In the genomic region with DNA sequence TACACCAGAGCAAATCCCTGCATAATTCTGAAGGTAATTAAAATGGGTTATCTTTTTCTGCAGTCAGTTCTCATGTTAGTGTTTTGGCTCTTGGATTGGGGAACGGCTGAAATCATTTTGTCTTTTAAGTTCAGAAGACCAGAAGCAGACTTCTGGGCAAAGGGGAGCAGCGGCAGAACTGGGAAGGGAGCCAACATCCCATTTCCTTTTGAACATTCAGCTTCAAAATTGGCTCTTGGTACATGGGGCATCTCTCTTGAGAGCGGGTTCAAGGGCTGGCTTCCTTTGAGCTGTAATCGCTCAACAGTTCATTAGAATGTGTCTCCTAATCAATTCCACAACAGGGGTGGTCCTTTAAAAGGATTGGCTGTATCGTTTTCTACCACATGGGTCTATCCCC, we compare ENCODE assay signal across 16 cellular contexts.
"Had no signal": no experiment of that assay in that cellular context is flagged by ENCODE, and none has a peak within 500 bp of the region (broad histone marks: within the 10 kb centered on the region; RNA-seq: fewer than 3 reads in every experiment).

No MANE protein-coding gene starts in this region.

- H3K36me3 Mint-ChIP-seq: activated naive CD4-positive, alpha-beta T cell treated with anti-CD3 and anti-CD28 coated beads, Interleukin-2, amount 50 U/mL, for 72 hours; natural killer cell; stimulated activated naive B cell treated with anti-CD40 and anti-IgM and Interleukin-4, amounts not matched to agents 10 μg/mL and 1 μg/mL and 100 μg/mL, for 72 hours had no signal

- H3K27me3 Mint-ChIP-seq: progenitor cell of endocrine pancreas; stimulated activated naive B cell treated with anti-CD40 and anti-IgM and Interleukin-4, amounts not matched to agents 10 μg/mL and 1 μg/mL and 100 μg/mL, for 72 hours had no signal

- ATAC-seq: activated naive CD4-positive, alpha-beta T cell treated with anti-CD3 and anti-CD28 coated beads, Interleukin-2, amount 50 U/mL, for 72 hours; body of pancreas; foreskin keratinocyte; left colon; natural killer cell; right lobe of liver; stimulated activated naive B cell treated with anti-CD40 and anti-IgM and Interleukin-4, amounts not matched to agents 10 μg/mL and 1 μg/mL and 100 μg/mL, for 72 hours had no signal

- H3K36me3 ChIP-seq: right lobe of liver had no signal

- H3K4me1 ChIP-seq: body of pancreas, foreskin keratinocyte, right lobe of liver had no signal

- H3K27ac ChIP-seq: body of pancreas, foreskin keratinocyte, right lobe of liver had no signal

- H3K27me3 ChIP-seq: body of pancreas, right lobe of liver had no signal

- H3K9me3 ChIP-seq: body of pancreas, right lobe of liver had no signal

- H3K4me3 Mint-ChIP-seq: natural killer cell; stimulated activated naive B cell treated with anti-CD40 and anti-IgM and Interleukin-4, amounts not matched to agents 10 μg/mL and 1 μg/mL and 100 μg/mL, for 72 hours had no signal

- H3K4me1 Mint-ChIP-seq: natural killer cell; stimulated activated naive B cell treated with anti-CD40 and anti-IgM and Interleukin-4, amounts not matched to agents 10 μg/mL and 1 μg/mL and 100 μg/mL, for 72 hours had no signal

- H3K4me3 ChIP-seq: body of pancreas, lung, right lobe of liver had no signal

- H3K27ac Mint-ChIP-seq: activated naive CD4-positive, alpha-beta T cell treated with anti-CD3 and anti-CD28 coated beads, Interleukin-2, amount 50 U/mL, for 72 hours; natural killer cell; progenitor cell of endocrine pancreas; stimulated activated naive B cell treated with anti-CD40 and anti-IgM and Interleukin-4, amounts not matched to agents 10 μg/mL and 1 μg/mL and 100 μg/mL, for 72 hours had no signal

- DNase-seq: activated CD4-positive, alpha-beta T cell treated with anti-CD3 and anti-CD28 coated beads, Interleukin-2, amount 50 U/mL, for 4 hours; activated CD4-positive, CD25-positive, alpha-beta regulatory T cell treated with anti-CD3 and anti-CD28 coated beads, Interleukin-2, amount 50 U/mL, for 72 hours; activated T-cell treated with anti-CD3 and anti-CD28 coated beads, Interleukin-2, amount 50 U/mL, for 1 hour; amniotic stem cell; body of pancreas; dermis blood vessel endothelial cell; foreskin keratinocyte; left colon; natural killer cell; right lobe of liver; stimulated activated CD4-positive, alpha-beta T cell treated with anti-CD3 and anti-CD28 coated beads, Interleukin-2, amount 100 ng/mL, for 24 hours; stimulated activated naive B cell treated with anti-CD40 and anti-IgM and Interleukin-4, amounts not matched to agents 10 μg/mL and 1 μg/mL and 100 μg/mL, for 72 hours; trophoblast cell had no signal

- H3K9me3 Mint-ChIP-seq: activated naive CD4-positive, alpha-beta T cell treated with anti-CD3 and anti-CD28 coated beads, Interleukin-2, amount 50 U/mL, for 72 hours; natural killer cell; stimulated activated naive B cell treated with anti-CD40 and anti-IgM and Interleukin-4, amounts not matched to agents 10 μg/mL and 1 μg/mL and 100 μg/mL, for 72 hours had no signal
